1 cellular context compared by ENCODE assay signal in the genomic region with DNA sequence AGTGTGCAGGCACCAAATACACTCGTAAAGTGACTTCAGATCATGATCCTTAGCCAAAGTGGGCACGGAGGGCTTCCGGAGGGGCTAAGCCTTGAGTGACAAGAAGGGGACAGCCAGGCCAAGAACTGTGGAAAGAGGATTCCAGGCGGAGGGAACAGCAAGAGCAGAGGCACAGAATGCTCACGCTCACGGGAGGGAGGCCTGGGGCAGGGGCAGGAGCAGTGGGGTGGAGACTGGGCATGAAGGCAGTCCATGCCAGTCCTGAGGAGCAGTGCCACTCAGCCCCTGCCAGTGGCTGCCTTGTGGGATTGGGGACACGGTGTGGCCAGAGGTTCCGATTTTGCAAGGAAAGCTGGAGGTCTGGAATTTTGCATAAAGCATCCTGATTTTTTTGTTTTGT.
TF ChIP-seq lines count a peak whose summit lies in the region.

No MANE protein-coding gene starts in this region.

TF ChIP-seq in GM23338, 12 proteins besides CTCF, POLR2A, EP300 and RAD21 (continued from another document):
- TF ChIP-seq, protein P1, sequence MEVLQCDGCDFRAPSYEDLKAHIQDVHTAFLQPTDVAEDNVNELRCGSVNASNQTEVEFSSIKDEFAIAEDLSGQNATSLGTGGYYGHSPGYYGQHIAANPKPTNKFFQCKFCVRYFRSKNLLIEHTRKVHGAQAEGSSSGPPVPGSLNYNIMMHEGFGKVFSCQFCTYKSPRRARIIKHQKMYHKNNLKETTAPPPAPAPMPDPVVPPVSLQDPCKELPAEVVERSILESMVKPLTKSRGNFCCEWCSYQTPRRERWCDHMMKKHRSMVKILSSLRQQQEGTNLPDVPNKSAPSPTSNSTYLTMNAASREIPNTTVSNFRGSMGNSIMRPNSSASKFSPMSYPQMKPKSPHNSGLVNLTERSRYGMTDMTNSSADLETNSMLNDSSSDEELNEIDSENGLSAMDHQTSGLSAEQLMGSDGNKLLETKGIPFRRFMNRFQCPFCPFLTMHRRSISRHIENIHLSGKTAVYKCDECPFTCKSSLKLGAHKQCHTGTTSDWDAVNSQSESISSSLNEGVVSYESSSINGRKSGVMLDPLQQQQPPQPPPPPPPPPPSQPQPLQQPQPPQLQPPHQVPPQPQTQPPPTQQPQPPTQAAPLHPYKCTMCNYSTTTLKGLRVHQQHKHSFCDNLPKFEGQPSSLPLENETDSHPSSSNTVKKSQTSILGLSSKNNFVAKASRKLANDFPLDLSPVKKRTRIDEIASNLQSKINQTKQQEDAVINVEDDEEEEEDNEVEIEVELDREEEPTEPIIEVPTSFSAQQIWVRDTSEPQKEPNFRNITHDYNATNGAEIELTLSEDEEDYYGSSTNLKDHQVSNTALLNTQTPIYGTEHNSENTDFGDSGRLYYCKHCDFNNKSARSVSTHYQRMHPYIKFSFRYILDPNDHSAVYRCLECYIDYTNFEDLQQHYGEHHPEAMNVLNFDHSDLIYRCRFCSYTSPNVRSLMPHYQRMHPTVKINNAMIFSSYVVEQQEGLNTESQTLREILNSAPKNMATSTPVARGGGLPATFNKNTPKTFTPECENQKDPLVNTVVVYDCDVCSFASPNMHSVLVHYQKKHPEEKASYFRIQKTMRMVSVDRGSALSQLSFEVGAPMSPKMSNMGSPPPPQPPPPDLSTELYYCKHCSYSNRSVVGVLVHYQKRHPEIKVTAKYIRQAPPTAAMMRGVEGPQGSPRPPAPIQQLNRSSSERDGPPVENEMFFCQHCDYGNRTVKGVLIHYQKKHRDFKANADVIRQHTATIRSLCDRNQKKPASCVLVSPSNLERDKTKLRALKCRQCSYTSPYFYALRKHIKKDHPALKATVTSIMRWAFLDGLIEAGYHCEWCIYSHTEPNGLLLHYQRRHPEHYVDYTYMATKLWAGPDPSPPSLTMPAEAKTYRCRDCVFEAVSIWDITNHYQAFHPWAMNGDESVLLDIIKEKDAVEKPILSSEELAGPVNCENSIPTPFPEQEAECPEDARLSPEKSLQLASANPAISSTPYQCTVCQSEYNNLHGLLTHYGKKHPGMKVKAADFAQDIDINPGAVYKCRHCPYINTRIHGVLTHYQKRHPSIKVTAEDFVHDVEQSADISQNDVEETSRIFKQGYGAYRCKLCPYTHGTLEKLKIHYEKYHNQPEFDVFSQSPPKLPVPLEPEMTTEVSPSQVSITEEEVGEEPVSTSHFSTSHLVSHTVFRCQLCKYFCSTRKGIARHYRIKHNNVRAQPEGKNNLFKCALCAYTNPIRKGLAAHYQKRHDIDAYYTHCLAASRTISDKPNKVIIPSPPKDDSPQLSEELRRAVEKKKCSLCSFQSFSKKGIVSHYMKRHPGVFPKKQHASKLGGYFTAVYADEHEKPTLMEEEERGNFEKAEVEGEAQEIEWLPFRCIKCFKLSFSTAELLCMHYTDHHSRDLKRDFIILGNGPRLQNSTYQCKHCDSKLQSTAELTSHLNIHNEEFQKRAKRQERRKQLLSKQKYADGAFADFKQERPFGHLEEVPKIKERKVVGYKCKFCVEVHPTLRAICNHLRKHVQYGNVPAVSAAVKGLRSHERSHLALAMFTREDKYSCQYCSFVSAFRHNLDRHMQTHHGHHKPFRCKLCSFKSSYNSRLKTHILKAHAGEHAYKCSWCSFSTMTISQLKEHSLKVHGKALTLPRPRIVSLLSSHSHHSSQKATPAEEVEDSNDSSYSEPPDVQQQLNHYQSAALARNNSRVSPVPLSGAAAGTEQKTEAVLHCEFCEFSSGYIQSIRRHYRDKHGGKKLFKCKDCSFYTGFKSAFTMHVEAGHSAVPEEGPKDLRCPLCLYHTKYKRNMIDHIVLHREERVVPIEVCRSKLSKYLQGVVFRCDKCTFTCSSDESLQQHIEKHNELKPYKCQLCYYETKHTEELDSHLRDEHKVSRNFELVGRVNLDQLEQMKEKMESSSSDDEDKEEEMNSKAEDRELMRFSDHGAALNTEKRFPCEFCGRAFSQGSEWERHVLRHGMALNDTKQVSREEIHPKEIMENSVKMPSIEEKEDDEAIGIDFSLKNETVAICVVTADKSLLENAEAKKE (CRISPR knock-in tag; IDR thresholded peaks at IDR 0.05) = no peak
- TF ChIP-seq ZNF114 (CRISPR knock-in tag; IDR thresholded peaks at IDR 0.05) = no peak
- no peak for TF ChIP-seq NANOG (IDR thresholded peaks at IDR 0.05; ENCODE audit: borderline replicate concordance)
